Comparison of ENCODE assay signal across 1 cellular context in the genomic region with DNA sequence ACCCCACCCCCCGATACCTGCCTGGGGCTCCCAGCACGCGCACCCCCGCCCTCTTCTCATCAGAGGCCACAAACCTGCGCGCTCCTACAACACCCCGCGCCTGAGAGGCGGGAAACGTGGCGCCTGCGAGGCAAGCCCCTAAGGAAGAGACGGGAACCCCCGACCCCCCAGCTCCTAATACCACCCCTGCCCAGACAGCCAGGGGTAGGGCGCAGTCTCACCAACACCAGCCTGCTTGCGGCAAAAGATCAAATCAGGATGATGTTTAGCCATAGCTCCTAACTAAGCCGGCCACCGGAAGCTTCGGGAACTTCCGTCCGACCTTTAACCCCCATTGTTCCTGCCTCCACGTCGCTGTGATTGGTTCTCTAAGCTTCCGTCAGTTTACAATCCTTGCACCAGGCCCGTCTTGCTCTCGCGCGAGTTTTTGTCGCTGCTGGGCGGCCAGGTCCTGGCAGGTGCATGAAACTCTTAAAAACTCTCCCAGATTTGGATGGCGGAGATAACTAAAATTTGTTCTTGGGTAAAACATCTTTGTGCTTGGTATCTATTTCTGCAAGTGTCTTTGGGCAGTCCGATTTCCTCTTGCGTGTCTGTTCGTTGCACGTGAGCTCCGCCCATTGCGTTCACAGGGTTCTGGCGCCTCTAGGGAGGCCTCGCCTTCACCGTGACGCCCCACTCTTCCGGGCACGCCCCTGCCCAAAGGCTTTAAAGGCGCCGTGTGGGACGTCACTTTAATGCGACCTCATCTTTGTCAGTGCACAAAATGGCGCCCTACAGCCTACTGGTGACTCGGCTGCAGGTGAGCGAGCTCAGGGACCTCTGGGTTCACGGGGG.
TF ChIP-seq lines count a peak whose summit lies in the region.

TSS of gene ACO2 (plus strand) at position 737 of the 837 bp plus-strand sequence. CDS start at position 767, 30 bp downstream.
A gene with protein sequence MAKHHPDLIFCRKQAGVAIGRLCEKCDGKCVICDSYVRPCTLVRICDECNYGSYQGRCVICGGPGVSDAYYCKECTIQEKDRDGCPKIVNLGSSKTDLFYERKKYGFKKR (minus strand): TSS at position 312 of the 837 bp plus-strand sequence. CDS start 39 bp downstream, at position 273.

TF ChIP-seq in endothelial cell of umbilical vein, 7 proteins besides CTCF, POLR2A, EP300 and RAD21 (continued from another document):
- TF ChIP-seq GATA2 (IDR thresholded peaks at IDR 0.05; ENCODE audit: insufficient read depth, insufficient read length, low read depth, low read length) (no peak), EZH2 (IDR thresholded peaks at IDR 0.05; ENCODE audit: borderline replicate concordance, low read depth, low read length, severe bottlenecking) (no peak)
